ENCODE assay signal across 8 cellular contexts in genomic region chr2:69741281-69742169, GRCh38. TPM values are rescaled to one million over a fixed set of nuclear protein-coding genes. Genes with fewer than 3 reads are reported as not detected.
A peak's percentile ranks its signal among the peaks of the same experiment; 100 is the strongest.
DNase-seq lines count a peak whose midpoint lies in the region; ATAC-seq and TF ChIP-seq lines count a peak whose summit lies in the region.

Gene ANXA4 (plus strand): TSS chr2:69742134. CDS start chr2:69781566, 39,432 bp downstream.

- no peaks in the 10 kb centered on the region for H3K36me3 Mint-ChIP-seq in activated CD4-positive, alpha-beta T cell treated with anti-CD3 and anti-CD28 coated beads, Interleukin-2, amount 10 ng/mL, durations not matched to agents 24 days and 14 days (ENCODE audit: low read depth)

- 0 to 1% methylated on average over 31 to 53 of the region's 67 CpGs for WGBS in lower leg skin, 2 donors

- H3K4me3 Mint-ChIP-seq in activated CD4-positive, alpha-beta T cell treated with anti-CD3 and anti-CD28 coated beads, Interleukin-2, amount 10 ng/mL, durations not matched to agents 24 days and 14 days: peak within 1 kb of the TSS; percentile 91

- H3K27me3 Mint-ChIP-seq in activated CD4-positive, alpha-beta T cell treated with anti-CD3 and anti-CD28 coated beads, Interleukin-2, amount 10 ng/mL, durations not matched to agents 24 days and 14 days: peaks cover 12% of the 10 kb centered on the region

- no peaks in the 10 kb centered on the region for H3K9me3 Mint-ChIP-seq in activated CD4-positive, alpha-beta T cell treated with anti-CD3 and anti-CD28 coated beads, Interleukin-2, amount 10 ng/mL, durations not matched to agents 24 days and 14 days

- peak within 1 kb of the TSS; percentile 95 for H3K27ac ChIP-seq in 22Rv1

- peak; percentile 90 for ATAC-seq in GM18502 (IDR thresholded peaks at IDR 0.05; ENCODE audit: poor library complexity, unreplicated experiment)
- ATAC-seq in HG02938 (IDR thresholded peaks at IDR 0.05; ENCODE audit: unreplicated experiment): peak; percentile 68

- H3K4me1 Mint-ChIP-seq in activated CD4-positive, alpha-beta T cell treated with anti-CD3 and anti-CD28 coated beads, Interleukin-2, amount 10 ng/mL, durations not matched to agents 24 days and 14 days: peaks cover 29% of the 10 kb centered on the region

- peak within 1 kb of the TSS; percentile 52 for H3K4me3 ChIP-seq in lower leg skin (ENCODE audit: low read depth, poor library complexity, severe bottlenecking)

- intact Hi-C loops in activated CD4-positive, alpha-beta T cell treated with anti-CD3 and anti-CD28 coated beads, Interleukin-2, amount 10 ng/mL, durations not matched to agents 24 days and 14 days (cut with micrococcal nuclease): loop anchor here (1.0 to 5.0 kb wide), 3 partner anchors 23 to 76 kb away; no protein-coding TSS in a partner anchor
- intact Hi-C loops in lower leg skin (cut with DNase I; ENCODE audit: low total_unique reads): loop anchor here (5.0 kb wide), 1 partner anchor 76 kb away; no protein-coding TSS in a partner anchor

- TF ChIP-seq CTCF in 22Rv1 (IDR thresholded peaks at IDR 0.05): peak; percentile 22
- no peak for TF ChIP-seq CTCF in lower leg skin (IDR thresholded peaks at IDR 0.05)

- no peak for TF ChIP-seq POLR2A in lower leg skin (IDR thresholded peaks at IDR 0.05)

- H3K27ac Mint-ChIP-seq in activated CD4-positive, alpha-beta T cell treated with anti-CD3 and anti-CD28 coated beads, Interleukin-2, amount 10 ng/mL, durations not matched to agents 24 days and 14 days: peak within 1 kb of the TSS; percentile 92

- DNase-seq in NCI-H2227 (lab: John Stamatoyannopoulos, UW; ENCODE audit: unreplicated experiment) (peak; percentile 66), dermis microvascular lymphatic vessel endothelial cell (ENCODE audit: low read depth in 2 of 2) (peak; percentile 39 to 75), lower leg skin (ENCODE audit: low spot score in 2 of 2) (peak; percentile 91 to 97)
- peak; percentile 92 for DNase-seq in activated CD4-positive, alpha-beta T cell treated with anti-CD3 and anti-CD28 coated beads, Interleukin-2, amount 10 ng/mL, durations not matched to agents 24 days and 14 days
- peak; percentile 30 to 39 (median 35) for DNase-seq in stimulated activated CD4-positive, alpha-beta T cell treated with anti-CD3 and anti-CD28 coated beads, TNF-alpha, amount 100 ng/mL, for 4 hours (ENCODE audit: low read depth in 3 of 3)

RNA-seq across cellular contexts. Expression of gene ANXA4, which starts in this region (rescaled TPM):
- 47.4 and 49.0 TPM in 2 replicates for total RNA-seq in activated CD4-positive, alpha-beta T cell treated with anti-CD3 and anti-CD28 coated beads, Interleukin-2, amount 10 ng/mL, durations not matched to agents 24 days and 14 days
- total RNA-seq in dermis microvascular lymphatic vessel endothelial cell: 40.6 and 51.5 TPM in 2 replicates
- total RNA-seq in lower leg skin: 100 to 1,000 TPM in 1 of 4 donors, 10 to 100 TPM in 3; 60.2 to 107 (median 64.9) TPM

Comparison
In these comparisons a context has a peak if more than half of its experiments do, and no peak if none do; other contexts are left out.
1. Peak in every context shown above with its lines: DNase-seq, ATAC-seq, H3K4me3 ChIP-seq and H3K27ac ChIP-seq.
2. DNase-seq: peak in every context shown above with its lines; median percentile 94 in lower leg skin; 92 in activated CD4-positive, alpha-beta T cell treated with anti-CD3 and anti-CD28 coated beads, Interleukin-2, amount 10 ng/mL, durations not matched to agents 24 days and 14 days; 66 in NCI-H2227; 57 in dermis microvascular lymphatic vessel endothelial cell; 35 in stimulated activated CD4-positive, alpha-beta T cell treated with anti-CD3 and anti-CD28 coated beads, TNF-alpha, amount 100 ng/mL, for 4 hours.